8 cellular contexts compared by ENCODE assay signal in genomic region chr5:157859227-157859575, GRCh38. TPM values are rescaled to one million over a fixed set of nuclear protein-coding genes. Genes with fewer than 3 reads are reported as not detected.
DNase-seq lines count a peak whose midpoint lies in the region; ATAC-seq and TF ChIP-seq lines count a peak whose summit lies in the region.

No MANE protein-coding gene starts in this region.

- no peaks in the 10 kb centered on the region for H3K9me3 ChIP-seq in Caco-2
- no peaks in the 10 kb centered on the region for H3K9me3 ChIP-seq in Peyer's patch
- no peaks in the 10 kb centered on the region for H3K9me3 ChIP-seq in ovary

- intact Hi-C loops in Caco-2 (cut with micrococcal nuclease; ENCODE audit: unreplicated experiment) (no loop called here), ovary (cut with DNase I) (loop anchor here in 1 of 4 donors (10.0 kb wide), 1 partner anchor 86 kb away; no protein-coding TSS in a partner anchor)

- no peak for ATAC-seq in GM21786 (IDR thresholded peaks at IDR 0.05; ENCODE audit: unreplicated experiment)

- TF ChIP-seq POLR2A in Peyer's patch (IDR thresholded peaks at IDR 0.05) (no peak), ovary (IDR thresholded peaks at IDR 0.05) (no peak)

- peaks cover 23% of the 10 kb centered on the region for H3K4me1 Mint-ChIP-seq in Caco-2 (ENCODE audit: low read depth, unreplicated experiment)

- 31 to 37% (median 32%) methylated on average over 9 to 10 of the region's 10 CpGs for WGBS in ovary, 3 donors

- H3K27me3 ChIP-seq in Caco-2 (replicated peaks; ENCODE audit: control insufficient read depth, insufficient read depth, low read length) (no peaks in the 10 kb centered on the region), Peyer's patch (no peaks in the 10 kb centered on the region), ovary (no peaks in the 10 kb centered on the region)

- POLR2A ChIA-PET in Caco-2 (lab: Charles Lee) = interaction anchor here (0.6 to 0.7 kb wide), 2 partner anchors 13 to 90 kb away, joined by 7 read pairs; no protein-coding TSS in a partner anchor

- BruUV-seq in Caco-2 (replicated peaks; lab: Mats Ljungman, UMichigan) = no TSS peak

- peak overlapping the region; percentile 88 for H3K4me3 ChIP-seq in Caco-2 (ENCODE audit: low read depth, low read length)
- H3K4me3 ChIP-seq in Peyer's patch = peak overlapping the region; percentile 75 to 88 (median 82)
- H3K4me3 ChIP-seq in ovary = peak overlapping the region; percentile 92

- CTCF ChIA-PET in Caco-2 (lab: Charles Lee) = interaction anchor here (0.5 to 1.4 kb wide), 5 partner anchors 11 to 418 kb away, joined by 3 to 6 read pairs (median 4); no protein-coding TSS in a partner anchor

- H3K36me3 Mint-ChIP-seq in Caco-2 (ENCODE audit: insufficient read depth, unreplicated experiment) = peaks cover 23% of the 10 kb centered on the region

- H3K27ac ChIP-seq in Peyer's patch = peak overlapping the region; percentile 86 to 91 (median 90)
- peak overlapping the region; percentile 70 for H3K27ac ChIP-seq in epithelial cell of prostate
- H3K27ac ChIP-seq in ovary = peak overlapping the region; percentile 71 to 75

- DNase-seq in Caco-2 = no peak
- no peak for DNase-seq in Peyer's patch
- DNase-seq in epithelial cell of prostate (ENCODE audit: low read depth, low spot score) = no peak
- DNase-seq in ovary = no peak
- DNase-seq in NCI-H510A treated with DMSO at 0.1 percent for 48 hours (lab: John Stamatoyannopoulos, UW) = no peak
- no peak for DNase-seq in stimulated activated CD4-positive, alpha-beta T cell treated with anti-CD3 and anti-CD28 coated beads, Interleukin-4, amount 100 ng/mL, for 4 hours
- DNase-seq in cerebellar cortex (ENCODE audit: low spot score) = no peak

- H3K4me3 Mint-ChIP-seq in Caco-2 (ENCODE audit: unreplicated experiment) = peak overlapping the region; percentile 98

- H3K27me3 Mint-ChIP-seq in Caco-2 (ENCODE audit: insufficient read depth, unreplicated experiment) = no peaks in the 10 kb centered on the region

- TF ChIP-seq CTCF in Caco-2 (IDR thresholded peaks at IDR 0.05; ENCODE audit: insufficient read depth in 1 of 2, low read depth in 1 of 2, low read length in 1 of 2, severe bottlenecking in 1 of 2, unreplicated experiment in 1 of 2) (no peak), Peyer's patch (IDR thresholded peaks at IDR 0.05) (no peak), ovary (IDR thresholded peaks at IDR 0.05) (no peak)

- H3K9me3 Mint-ChIP-seq in Caco-2 (ENCODE audit: unreplicated experiment) = no peaks in the 10 kb centered on the region

- H3K4me1 ChIP-seq in Caco-2 = peaks cover 25% of the 10 kb centered on the region
- H3K4me1 ChIP-seq in Peyer's patch = peaks cover 0 to 26% (median 0%) of the 10 kb centered on the region in 4 donors
- H3K4me1 ChIP-seq in ovary (ENCODE audit: insufficient read depth) = peaks cover 4% of the 10 kb centered on the region

- peak overlapping the region; percentile 92 for H3K27ac Mint-ChIP-seq in Caco-2 (ENCODE audit: unreplicated experiment)

- H3K36me3 ChIP-seq in Caco-2 (ENCODE audit: control insufficient read depth, insufficient read depth, low read length) (no peaks in the 10 kb centered on the region), Peyer's patch (no peaks in the 10 kb centered on the region), ovary (no peaks in the 10 kb centered on the region)

- no peak for TF ChIP-seq EP300 in ovary (IDR thresholded peaks at IDR 0.05)

RNA-seq across cellular contexts. Expression of gene CLINT1, which starts 0.3 kb away (rescaled TPM):
- total RNA-seq in Caco-2 (2022) = 85.4 and 88.7 TPM in 2 replicates
- 100 to 1,000 TPM; 115 to 177 (median 133) TPM for total RNA-seq in Peyer's patch
- total RNA-seq in ovary = 10 to 100 TPM; 40.5 to 67.8 (median 50.3) TPM
- 10 to 100 TPM; 27.4 to 52.6 TPM for polyA plus RNA-seq in ovary
